16 cellular contexts compared by ENCODE assay signal in genomic region chr2:239000500-239001073, GRCh38.
DNase-seq lines count a peak whose midpoint lies in the region; ATAC-seq and TF ChIP-seq lines count a peak whose summit lies in the region.
"Had no signal": no experiment of that assay in that cellular context is flagged by ENCODE, and none has a peak within 500 bp of the region (broad histone marks: within the 10 kb centered on the region; RNA-seq: fewer than 3 reads in every experiment).

No MANE protein-coding gene starts in this region.

- H3K36me3 ChIP-seq in heart right ventricle: no peaks in the 10 kb centered on the region
- H3K36me3 ChIP-seq in endodermal cell (ENCODE audit: control insufficient read depth, insufficient read depth, low read length): no peaks in the 10 kb centered on the region
- no peaks in the 10 kb centered on the region for H3K36me3 ChIP-seq in trophoblast cell (ENCODE audit: control insufficient read depth in 1 of 2, insufficient read depth in 2 of 2, low read length in 2 of 2)

- peaks cover 2% of the 10 kb centered on the region for H3K9me3 Mint-ChIP-seq in endodermal cell
- peaks cover 10% of the 10 kb centered on the region for H3K9me3 Mint-ChIP-seq in osteocyte (ENCODE audit: unreplicated experiment)

- no peak overlapping the region for H2AFZ ChIP-seq in trophoblast cell (ENCODE audit: insufficient read depth, low read length, poor library complexity)
- H2AFZ ChIP-seq: GM23248 had no signal

- no peak overlapping the region for H4K91ac ChIP-seq in trophoblast cell (ENCODE audit: low read depth, low read length)

- H3K27ac ChIP-seq in heart right ventricle: no peak overlapping the region
- H3K27ac ChIP-seq in endodermal cell (ENCODE audit: low read depth, low read length): no peak overlapping the region
- H3K27ac ChIP-seq in trophoblast cell (ENCODE audit: low read depth, low read length): no peak overlapping the region
- H3K27ac ChIP-seq: GM23248, HL-60 had no signal

- H3K4me1 Mint-ChIP-seq in endodermal cell (no peaks in the 10 kb centered on the region), osteocyte (ENCODE audit: unreplicated experiment) (peaks cover 12% of the 10 kb centered on the region)
- H3K4me1 Mint-ChIP-seq: B cell had no signal

- no peak overlapping the region for H3K4me2 ChIP-seq in trophoblast cell (ENCODE audit: low read length)

- H3K27me3 ChIP-seq in heart right ventricle (peaks cover 0 to 18% (median 8%) of the 10 kb centered on the region in 7 donors), endodermal cell (ENCODE audit: control insufficient read depth, insufficient read depth, low read length, poor library complexity, severe bottlenecking) (no peaks in the 10 kb centered on the region), trophoblast cell (ENCODE audit: insufficient read depth, low read length) (no peaks in the 10 kb centered on the region)

- H3K4me1 ChIP-seq in heart right ventricle (peaks cover 0 to 9% (median 0%) of the 10 kb centered on the region in 9 donors), endodermal cell (ENCODE audit: control insufficient read depth, insufficient read depth, low read length) (no peaks in the 10 kb centered on the region), trophoblast cell (ENCODE audit: control insufficient read depth in 1 of 2, insufficient read depth in 2 of 2, low read length in 2 of 2) (no peaks in the 10 kb centered on the region)

- H3K36me3 Mint-ChIP-seq in endodermal cell (ENCODE audit: low read depth) (no peaks in the 10 kb centered on the region), osteocyte (ENCODE audit: unreplicated experiment) (no peaks in the 10 kb centered on the region)

- H3K27ac Mint-ChIP-seq in endodermal cell (no peak overlapping the region), osteocyte (ENCODE audit: unreplicated experiment) (no peak overlapping the region)
- H3K27ac Mint-ChIP-seq: B cell; CD4-positive, alpha-beta T cell had no signal

- no peak overlapping the region for H4K12ac ChIP-seq in trophoblast cell (ENCODE audit: low read depth, low read length)

- DNase-seq in Right ventricle myocardium inferior (ENCODE audit: missing footprints) (peak; percentile 66), heart right ventricle (no peak), endodermal cell (peak; percentile 24), osteocyte (ENCODE audit: extremely low spot score, unreplicated experiment) (peak; percentile 69), ureter (ENCODE audit: low spot score) (peak; percentile 38), trophoblast cell (no peak), inferior parietal cortex (ENCODE audit: extremely low spot score) (no peak)
- DNase-seq: ACHN, C1 segment of cervical spinal cord, Calu3, DMS79, GM23248 had no signal

- H2AK5ac ChIP-seq in trophoblast cell (ENCODE audit: low read length): no peak overlapping the region

- no peaks in the 10 kb centered on the region for H3K79me1 ChIP-seq in trophoblast cell (ENCODE audit: low read length)

- no peak for TF ChIP-seq CTCF in heart right ventricle (IDR thresholded peaks at IDR 0.05)
- no peak for TF ChIP-seq CTCF in endodermal cell (conservative IDR thresholded peaks at IDR 0.05)
- TF ChIP-seq CTCF in osteocyte (IDR thresholded peaks at IDR 0.05): no peak

- no peak overlapping the region for H3K4ac ChIP-seq in trophoblast cell (ENCODE audit: low read depth, low read length)

- H3K4me3 Mint-ChIP-seq in endodermal cell (no peak overlapping the region), osteocyte (ENCODE audit: unreplicated experiment) (no peak overlapping the region)
- H3K4me3 Mint-ChIP-seq: B cell; CD4-positive, alpha-beta T cell had no signal

- H3K4me3 ChIP-seq in heart right ventricle (no peak overlapping the region), endodermal cell (ENCODE audit: low read length) (no peak overlapping the region), trophoblast cell (ENCODE audit: low read depth, low read length) (no peak overlapping the region)
- H3K4me3 ChIP-seq: GM12878, GM23248 had no signal

- no peak overlapping the region for H2BK5ac ChIP-seq in trophoblast cell (ENCODE audit: low read depth, low read length, poor library complexity)

- no peak overlapping the region for H3K18ac ChIP-seq in trophoblast cell (ENCODE audit: low read length)

- 90 to 91% methylated on average over 12 of the region's 12 CpGs for WGBS in heart right ventricle, 2 donors
- WGBS in endodermal cell (ENCODE audit: insufficient coverage in 1 of 2, insufficient read length in 1 of 2), 2 experiments: 94% methylated on average over 11 to 12 of the region's 12 CpGs
- WGBS in trophoblast cell (ENCODE audit: extremely low coverage, insufficient coverage, insufficient read length): no CpG with 5 or more reads among the region's 12 CpGs

- H3K27me3 Mint-ChIP-seq in endodermal cell (ENCODE audit: insufficient read depth) (peaks cover 7% of the 10 kb centered on the region), osteocyte (ENCODE audit: unreplicated experiment) (peaks cover 7% of the 10 kb centered on the region)

- intact Hi-C loops in Right ventricle myocardium inferior (cut with DNase I): no loop called here
- intact Hi-C loops in heart right ventricle (cut with DNase I): no loop called here

- H3K9me3 ChIP-seq in heart right ventricle (peaks cover 0 to 18% (median 6%) of the 10 kb centered on the region in 11 donors), endodermal cell (ENCODE audit: control insufficient read depth, low read length) (no peaks in the 10 kb centered on the region), trophoblast cell (ENCODE audit: insufficient read depth, low read depth, low read length) (peaks cover 8% of the 10 kb centered on the region)

- no peak overlapping the region for H4K8ac ChIP-seq in trophoblast cell (ENCODE audit: low read depth, low read length)

- no peaks in the 10 kb centered on the region for H3K79me2 ChIP-seq in trophoblast cell (ENCODE audit: control insufficient read depth, insufficient read depth, low read length, poor library complexity)

- no peak overlapping the region for H2BK12ac ChIP-seq in trophoblast cell (ENCODE audit: low read length)

- no peak for ATAC-seq in Right ventricle myocardium inferior
- no peak for ATAC-seq in heart right ventricle
- ATAC-seq: GM12878 had no signal

- H3K14ac ChIP-seq in trophoblast cell (ENCODE audit: low read length): no peak overlapping the region

- no peak overlapping the region for H2BK120ac ChIP-seq in trophoblast cell (ENCODE audit: insufficient read depth, low read length, poor library complexity)

- no peak overlapping the region for H3K9ac ChIP-seq in endodermal cell (ENCODE audit: extremely low read depth, low read length, poor library complexity, severe bottlenecking)
- H3K9ac ChIP-seq in trophoblast cell (ENCODE audit: low read length): no peak overlapping the region
- H3K9ac ChIP-seq: GM23248 had no signal

- H3K23ac ChIP-seq in trophoblast cell (ENCODE audit: low read length): no peak overlapping the region

Comparison
In these comparisons a context has a peak if more than half of its experiments do, and no peak if none do; other contexts are left out.
1. DNase-seq: peak in Right ventricle myocardium inferior (single experiment), endodermal cell (single experiment), osteocyte (single experiment) and ureter (single experiment); none in heart right ventricle (0 of 2), trophoblast cell (0 of 2) and inferior parietal cortex (single experiment).